ENCODE assay signal across 11 cellular contexts in genomic region chr20:54284928-54285704, GRCh38.
DNase-seq lines count a peak whose midpoint lies in the region; ATAC-seq and TF ChIP-seq lines count a peak whose summit lies in the region.
"Had no signal": no experiment of that assay in that cellular context is flagged by ENCODE, and none has a peak within 500 bp of the region (broad histone marks: within the 10 kb centered on the region; RNA-seq: fewer than 3 reads in every experiment).

No MANE protein-coding gene starts in this region.

- H3K9me3 ChIP-seq in SK-N-SH (0 out of 2 replicates have a peak, but pooled peaks cover 5% of the 10 kb centered on the region), smooth muscle cell (replicated peaks; ENCODE audit: low read depth) (no peaks in the 10 kb centered on the region), sigmoid colon (no peaks in the 10 kb centered on the region)

- 30% methylated on average over 5 of the region's 5 CpGs for WGBS in SK-N-SH (ENCODE audit: low lambda C conversion rate)
- 74% methylated on average over 5 of the region's 5 CpGs for WGBS in smooth muscle cell (ENCODE audit: low lambda C conversion rate)
- WGBS in sigmoid colon, 2 donors = 64 to 71% methylated on average over 5 of the region's 5 CpGs

- H3K9ac ChIP-seq in SK-N-SH (no peak overlapping the region), smooth muscle cell (ENCODE audit: low read depth) (no peak overlapping the region)

- no peaks in the 10 kb centered on the region for H3F3A ChIP-seq in SK-N-SH (replicated peaks; ENCODE audit: insufficient read depth)
- H3F3A ChIP-seq in smooth muscle cell (ENCODE audit: low read depth) = no peaks in the 10 kb centered on the region

- H3K27ac ChIP-seq in SK-N-SH (ENCODE audit: low read depth in 2 of 2, low read length in 1 of 2) (no peak overlapping the region), smooth muscle cell (ENCODE audit: low read depth) (peak overlapping the region; percentile 37), sigmoid colon (no peak overlapping the region)

- TF ChIP-seq EP300 in SK-N-SH (IDR thresholded peaks at IDR 0.05; ENCODE audit: borderline replicate concordance in 1 of 2, low read depth in 1 of 2, low read length in 1 of 2) = no peak
- TF ChIP-seq EP300 in sigmoid colon (IDR thresholded peaks at IDR 0.05) = no peak

- H3K4me2 ChIP-seq in SK-N-SH (no peak overlapping the region), smooth muscle cell (no peak overlapping the region)

- H3K36me3 ChIP-seq in SK-N-SH (replicated peaks in 1 of 2; ENCODE audit: control insufficient read depth in 1 of 2, insufficient read depth in 2 of 2, low read length in 1 of 2) (no peaks in the 10 kb centered on the region), smooth muscle cell (ENCODE audit: low read depth) (no peaks in the 10 kb centered on the region), sigmoid colon (no peaks in the 10 kb centered on the region)

- H4K20me1 ChIP-seq in SK-N-SH (ENCODE audit: insufficient read depth) (no peaks in the 10 kb centered on the region), smooth muscle cell (ENCODE audit: low read depth) (no peaks in the 10 kb centered on the region)

- no peaks in the 10 kb centered on the region for H3K27me3 ChIP-seq in SK-N-SH (ENCODE audit: insufficient read depth)
- H3K27me3 ChIP-seq in smooth muscle cell (ENCODE audit: low read depth) = no peaks in the 10 kb centered on the region
- no peaks in the 10 kb centered on the region for H3K27me3 ChIP-seq in sigmoid colon

- H2AFZ ChIP-seq in SK-N-SH (ENCODE audit: low read depth) = peak overlapping the region; percentile 11; the same call in 1 of the 2 replicates
- H2AFZ ChIP-seq in smooth muscle cell (ENCODE audit: low read depth) = no peak overlapping the region

- no peak for TF ChIP-seq CTCF in SK-N-SH (IDR thresholded peaks at IDR 0.05)
- TF ChIP-seq CTCF in smooth muscle cell (IDR thresholded peaks at IDR 0.05; ENCODE audit: borderline replicate concordance, insufficient read depth, poor library complexity, severe bottlenecking) = no peak
- TF ChIP-seq CTCF in sigmoid colon (IDR thresholded peaks at IDR 0.05) = no peak

- H3K4me1 ChIP-seq in SK-N-SH (ENCODE audit: control insufficient read depth in 1 of 2, insufficient read depth in 2 of 2, low read depth in 1 of 2, low read length in 1 of 2) = no peaks in the 10 kb centered on the region
- no peaks in the 10 kb centered on the region for H3K4me1 ChIP-seq in smooth muscle cell (ENCODE audit: low read depth)
- no peaks in the 10 kb centered on the region for H3K4me1 ChIP-seq in sigmoid colon

- no peaks in the 10 kb centered on the region for H3K9me2 ChIP-seq in SK-N-SH

- TF ChIP-seq POLR2A in sigmoid colon (IDR thresholded peaks at IDR 0.05) = no peak

- ATAC-seq in SK-N-SH treated with all-trans-retinoic acid at 6 μM for 48 hours (no peak), HG03442 (IDR thresholded peaks at IDR 0.05; ENCODE audit: unreplicated experiment) (peak; percentile 41), GM18873 (IDR thresholded peaks at IDR 0.05; ENCODE audit: low FRiP score, unreplicated experiment) (no peak)
- ATAC-seq: K562, left ventricle myocardium superior had no signal

- H3K79me2 ChIP-seq in SK-N-SH (ENCODE audit: insufficient read depth) (no peaks in the 10 kb centered on the region), smooth muscle cell (ENCODE audit: low read depth) (no peaks in the 10 kb centered on the region)

- H3K4me3 ChIP-seq in SK-N-SH (ENCODE audit: low read depth in 2 of 2, low read length in 1 of 2) (no peak overlapping the region), smooth muscle cell (no peak overlapping the region), sigmoid colon (no peak overlapping the region)
- H3K4me3 ChIP-seq: K562 had no signal

- CTCF ChIA-PET in SK-N-SH (lab: Yijun Ruan, JAX) = no interaction called here

- DNase-seq in SK-N-SH = no peak
- peak; percentile 45 to 48 for DNase-seq in activated T-cell treated with anti-CD3 and anti-CD28 coated beads, Interleukin-2, amount 50 U/mL, for 48 hours
- DNase-seq in smooth muscle cell (lab: John Stamatoyannopoulos, UW; ENCODE audit: unreplicated experiment) = no peak
- no peak for DNase-seq in sigmoid colon
- DNase-seq in DMS53 (lab: John Stamatoyannopoulos, UW) = no peak
- DNase-seq: 8988T, left ventricle myocardium superior had no signal

- intact Hi-C loops in sigmoid colon (cut with DNase I) = no loop called here

- TF ChIP-seq RAD21 in SK-N-SH (IDR thresholded peaks at IDR 0.05; ENCODE audit: low read length) = no peak

- POLR2A ChIA-PET in SK-N-SH (lab: Yijun Ruan, JAX) = no interaction called here

TF ChIP-seq in SK-N-SH, 30 proteins besides CTCF, POLR2A, EP300 and RAD21:
- TF ChIP-seq ZBTB33 (IDR thresholded peaks at IDR 0.05; ENCODE audit: borderline replicate concordance, low read depth) (no peak), MXI1 (IDR thresholded peaks at IDR 0.05; ENCODE audit: low read depth, low read length) (no peak), TEAD4 (IDR thresholded peaks at IDR 0.05; ENCODE audit: borderline replicate concordance, insufficient read depth) (no peak), PBX3 (IDR thresholded peaks at IDR 0.05) (no peak), NRF1 (IDR thresholded peaks at IDR 0.05; ENCODE audit: low read depth, low read length) (no peak), GABPA (IDR thresholded peaks at IDR 0.05; ENCODE audit: low read depth) (no peak)

TF ChIP-seq in SK-N-SH treated with all-trans-retinoic acid at 6 μM for 48 hours, 23 proteins besides CTCF, POLR2A, EP300 and RAD21:
- TF ChIP-seq OSR1 (CRISPR knock-in tag; IDR thresholded peaks at IDR 0.05) (no peak), TOX (CRISPR knock-in tag; IDR thresholded peaks at IDR 0.05; ENCODE audit: borderline replicate concordance) (no peak), ZNF565 (CRISPR knock-in tag; conservative IDR thresholded peaks at IDR 0.05; ENCODE audit: low read depth) (no peak), ZFP3 (CRISPR knock-in tag; IDR thresholded peaks at IDR 0.05) (no peak), ZFP30 (CRISPR knock-in tag; IDR thresholded peaks at IDR 0.05) (no peak), ESRRG (CRISPR knock-in tag; IDR thresholded peaks at IDR 0.05) (no peak), ZNF8 (CRISPR knock-in tag; IDR thresholded peaks at IDR 0.05) (no peak), CSRNP3 (CRISPR knock-in tag; IDR thresholded peaks at IDR 0.05) (no peak), PATZ1 (CRISPR knock-in tag; IDR thresholded peaks at IDR 0.05; ENCODE audit: borderline replicate concordance) (no peak), PPARA (CRISPR knock-in tag; IDR thresholded peaks at IDR 0.05; ENCODE audit: borderline replicate concordance) (no peak)

Comparison
In these comparisons a context has a peak if more than half of its experiments do, and no peak if none do; other contexts are left out.
1. DNase-seq: peak in activated T-cell treated with anti-CD3 and anti-CD28 coated beads, Interleukin-2, amount 50 U/mL, for 48 hours (2 of 2); none in SK-N-SH (single experiment), smooth muscle cell (single experiment), sigmoid colon (single experiment) and DMS53 (single experiment).